Comparison of ENCODE assay signal across 8 cellular contexts in genomic region chr22:28029201-28029948, GRCh38.
DNase-seq lines count a peak whose midpoint lies in the region; ATAC-seq and TF ChIP-seq lines count a peak whose summit lies in the region.

No MANE protein-coding gene starts in this region.

- H3K9me3 ChIP-seq in Loucy (ENCODE audit: insufficient read depth, low read depth, low read length), result no peaks in the 10 kb centered on the region
- no peaks in the 10 kb centered on the region for H3K9me3 ChIP-seq in stomach smooth muscle (ENCODE audit: control insufficient read depth in 2 of 2, low read length in 2 of 2)

- intact Hi-C loops in left cardiac atrium (cut with DNase I), result loop anchor here (10.0 kb wide), 2 partner anchors 565 to 805 kb away; no protein-coding TSS in a partner anchor

- H3K27ac ChIP-seq in stomach smooth muscle (ENCODE audit: low read length), result peak overlapping the region; percentile 55

- H3K4me3 ChIP-seq in Loucy (ENCODE audit: low read length, poor library complexity, severe bottlenecking), result no peak overlapping the region
- H3K4me3 ChIP-seq in stomach smooth muscle (ENCODE audit: low read length in 2 of 2), result no peak overlapping the region

- no peak overlapping the region for H2AFZ ChIP-seq in Loucy (ENCODE audit: low read length)

- H3K4me2 ChIP-seq in Loucy (ENCODE audit: low read depth, low read length, poor library complexity, severe bottlenecking), result peak overlapping the region; percentile 33

- ATAC-seq in left cardiac atrium, result peak; percentile 58 to 84
- no peak for ATAC-seq in GM21576 (IDR thresholded peaks at IDR 0.05; ENCODE audit: unreplicated experiment)
- no peak for ATAC-seq in GM18907 (IDR thresholded peaks at IDR 0.05; ENCODE audit: unreplicated experiment)
- no peak for ATAC-seq in HG02981 (IDR thresholded peaks at IDR 0.05; ENCODE audit: unreplicated experiment)
- ATAC-seq in GM18909 (IDR thresholded peaks at IDR 0.05; ENCODE audit: poor library complexity, unreplicated experiment), result no peak

- H3K79me2 ChIP-seq in Loucy (ENCODE audit: insufficient read depth, low read length), result peaks cover 45% of the 10 kb centered on the region

- H3K36me3 ChIP-seq in Loucy (ENCODE audit: insufficient read depth, low read length) (peaks cover 72% of the 10 kb centered on the region; the same call in 1 of the 2 replicates), stomach smooth muscle (ENCODE audit: control insufficient read depth in 2 of 2, insufficient read depth in 2 of 2, low read length in 2 of 2) (peaks cover 0 to 7% of the 10 kb centered on the region in 2 donors)

- no peaks in the 10 kb centered on the region for H3K9me2 ChIP-seq in Loucy (replicated peaks; ENCODE audit: low read depth, low read length)

- peaks cover 5% of the 10 kb centered on the region; the same call in 1 of the 2 replicates for H3F3A ChIP-seq in Loucy (ENCODE audit: low read depth)

- H3K4me1 ChIP-seq in Loucy (ENCODE audit: insufficient read depth, low read length, poor library complexity, severe bottlenecking) (peaks cover 34% of the 10 kb centered on the region), stomach smooth muscle (ENCODE audit: control insufficient read depth, insufficient read depth, low read length) (peaks cover 43% of the 10 kb centered on the region)

- no peak for TF ChIP-seq CTCF in Loucy (conservative IDR thresholded peaks at IDR 0.05; ENCODE audit: low read length)

- no peaks in the 10 kb centered on the region for H3K27me3 ChIP-seq in Loucy (ENCODE audit: insufficient read depth, low read length, poor library complexity, severe bottlenecking)
- H3K27me3 ChIP-seq in stomach smooth muscle (ENCODE audit: control insufficient read depth in 1 of 2, insufficient read depth in 2 of 2, low read length in 2 of 2), result no peaks in the 10 kb centered on the region

- H3K9ac ChIP-seq in Loucy (ENCODE audit: low read depth, low read length, poor library complexity, severe bottlenecking) (no peak overlapping the region), stomach smooth muscle (ENCODE audit: low read length in 2 of 2) (no peak overlapping the region)

- H4K20me1 ChIP-seq in Loucy (ENCODE audit: insufficient read depth, low read length, poor library complexity, severe bottlenecking), result no peaks in the 10 kb centered on the region

- DNase-seq in RKO (ENCODE audit: low spot score) (peak; percentile 12), left cardiac atrium (peak; percentile 78)

Comparison
In these comparisons a context has a peak if more than half of its experiments do, and no peak if none do; other contexts are left out.
1. ATAC-seq: peak in left cardiac atrium (2 of 2); none in GM21576 (single experiment), GM18907 (single experiment), HG02981 (single experiment) and GM18909 (single experiment).